ENCODE assay signal across 1 cellular context in the genomic region with DNA sequence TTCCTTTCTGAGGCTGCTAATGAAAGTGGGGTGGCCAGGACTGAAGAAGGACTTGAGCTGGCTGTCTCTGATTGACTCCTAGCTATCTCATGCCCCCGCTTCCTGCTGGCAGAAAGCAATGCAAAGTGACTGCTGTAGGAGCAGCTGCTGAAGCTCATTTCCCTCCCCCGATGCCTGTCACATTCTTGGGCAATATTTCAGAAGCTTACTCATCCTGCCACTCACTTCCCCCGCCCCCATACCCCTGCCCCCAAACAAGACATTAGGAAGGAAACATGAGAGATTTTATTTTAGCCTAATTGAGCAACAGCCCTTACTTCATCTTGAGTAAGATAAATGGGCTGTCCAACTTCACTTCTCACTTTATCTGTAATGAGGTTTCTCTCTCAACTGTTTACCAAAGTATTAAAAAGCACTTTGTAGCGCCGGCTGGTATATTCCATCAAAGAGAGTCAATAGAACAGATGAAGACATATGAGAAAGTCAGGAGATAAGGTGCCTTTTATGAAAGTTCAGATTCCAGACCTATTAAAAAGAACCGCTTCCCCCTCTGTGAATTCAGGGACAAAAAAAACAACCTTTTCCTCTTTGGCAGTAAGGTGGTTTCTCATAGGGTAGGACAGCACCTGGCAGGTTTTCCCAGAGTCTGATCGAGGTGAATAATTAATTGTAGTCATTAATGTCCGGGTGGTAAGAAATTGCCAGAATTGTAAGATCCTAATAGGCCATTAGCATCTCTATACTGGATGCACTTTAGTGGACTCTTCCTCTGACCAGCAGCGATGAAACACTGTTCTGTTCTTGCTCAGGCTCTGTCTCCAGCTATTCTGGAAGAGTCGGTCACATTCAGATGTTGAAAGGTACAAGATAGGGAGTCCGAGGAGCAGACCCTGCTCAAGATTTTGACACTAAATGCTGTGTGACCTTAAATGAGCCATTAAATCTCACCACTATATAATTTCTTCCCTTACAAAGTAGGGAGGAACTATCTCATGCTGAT.
TF ChIP-seq lines count a peak whose summit lies in the region.

No MANE protein-coding gene starts in this region.

TF ChIP-seq in HepG2, 621 proteins besides CTCF, POLR2A, EP300 and RAD21 (continued from another document and continues in another):
- TF ChIP-seq ZNF652 (CRISPR knock-in tag; IDR thresholded peaks at IDR 0.05; ENCODE audit: borderline replicate concordance, low read depth) = no peak
- TF ChIP-seq U2AF2 (IDR thresholded peaks at IDR 0.05; ENCODE audit: low read depth, low read length) = no peak
- peak; percentile 80; the same call in 1 of the 2 replicates for TF ChIP-seq SOX5 (CRISPR knock-in tag; IDR thresholded peaks at IDR 0.05; ENCODE audit: borderline replicate concordance)
- TF ChIP-seq, protein P1, sequence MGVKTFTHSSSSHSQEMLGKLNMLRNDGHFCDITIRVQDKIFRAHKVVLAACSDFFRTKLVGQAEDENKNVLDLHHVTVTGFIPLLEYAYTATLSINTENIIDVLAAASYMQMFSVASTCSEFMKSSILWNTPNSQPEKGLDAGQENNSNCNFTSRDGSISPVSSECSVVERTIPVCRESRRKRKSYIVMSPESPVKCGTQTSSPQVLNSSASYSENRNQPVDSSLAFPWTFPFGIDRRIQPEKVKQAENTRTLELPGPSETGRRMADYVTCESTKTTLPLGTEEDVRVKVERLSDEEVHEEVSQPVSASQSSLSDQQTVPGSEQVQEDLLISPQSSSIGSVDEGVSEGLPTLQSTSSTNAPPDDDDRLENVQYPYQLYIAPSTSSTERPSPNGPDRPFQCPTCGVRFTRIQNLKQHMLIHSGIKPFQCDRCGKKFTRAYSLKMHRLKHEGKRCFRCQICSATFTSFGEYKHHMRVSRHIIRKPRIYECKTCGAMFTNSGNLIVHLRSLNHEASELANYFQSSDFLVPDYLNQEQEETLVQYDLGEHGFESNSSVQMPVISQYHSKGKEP (CRISPR knock-in tag; IDR thresholded peaks at IDR 0.05) = no peak
- peak; percentile 78 for TF ChIP-seq HNRNPK (IDR thresholded peaks at IDR 0.05; ENCODE audit: low read depth, low read length, poor library complexity, severe bottlenecking)
- TF ChIP-seq ZNF317 (CRISPR knock-in tag; IDR thresholded peaks at IDR 0.05) = peak; percentile 70
- TF ChIP-seq, protein P2, sequence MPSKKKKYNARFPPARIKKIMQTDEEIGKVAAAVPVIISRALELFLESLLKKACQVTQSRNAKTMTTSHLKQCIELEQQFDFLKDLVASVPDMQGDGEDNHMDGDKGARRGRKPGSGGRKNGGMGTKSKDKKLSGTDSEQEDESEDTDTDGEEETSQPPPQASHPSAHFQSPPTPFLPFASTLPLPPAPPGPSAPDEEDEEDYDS (CRISPR knock-in tag; IDR thresholded peaks at IDR 0.05) = no peak
- TF ChIP-seq, protein P3, sequence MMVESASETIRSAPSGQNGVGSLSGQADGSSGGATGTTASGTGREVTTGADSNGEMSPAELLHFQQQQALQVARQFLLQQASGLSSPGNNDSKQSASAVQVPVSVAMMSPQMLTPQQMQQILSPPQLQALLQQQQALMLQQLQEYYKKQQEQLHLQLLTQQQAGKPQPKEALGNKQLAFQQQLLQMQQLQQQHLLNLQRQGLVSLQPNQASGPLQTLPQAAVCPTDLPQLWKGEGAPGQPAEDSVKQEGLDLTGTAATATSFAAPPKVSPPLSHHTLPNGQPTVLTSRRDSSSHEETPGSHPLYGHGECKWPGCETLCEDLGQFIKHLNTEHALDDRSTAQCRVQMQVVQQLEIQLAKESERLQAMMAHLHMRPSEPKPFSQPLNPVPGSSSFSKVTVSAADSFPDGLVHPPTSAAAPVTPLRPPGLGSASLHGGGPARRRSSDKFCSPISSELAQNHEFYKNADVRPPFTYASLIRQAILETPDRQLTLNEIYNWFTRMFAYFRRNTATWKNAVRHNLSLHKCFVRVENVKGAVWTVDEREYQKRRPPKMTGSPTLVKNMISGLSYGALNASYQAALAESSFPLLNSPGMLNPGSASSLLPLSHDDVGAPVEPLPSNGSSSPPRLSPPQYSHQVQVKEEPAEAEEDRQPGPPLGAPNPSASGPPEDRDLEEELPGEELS (CRISPR knock-in tag; IDR thresholded peaks at IDR 0.05) = peak; percentile 88
- no peak for TF ChIP-seq MXD4 (CRISPR knock-in tag; IDR thresholded peaks at IDR 0.05)
- 0 out of 2 replicates have a peak, but pooled peaks have one; percentile 37 for TF ChIP-seq ZKSCAN8 (CRISPR knock-in tag; IDR thresholded peaks at IDR 0.05; ENCODE audit: borderline replicate concordance)
- TF ChIP-seq NR3C1 (CRISPR knock-in tag; IDR thresholded peaks at IDR 0.05) = no peak
- TF ChIP-seq, protein P4, sequence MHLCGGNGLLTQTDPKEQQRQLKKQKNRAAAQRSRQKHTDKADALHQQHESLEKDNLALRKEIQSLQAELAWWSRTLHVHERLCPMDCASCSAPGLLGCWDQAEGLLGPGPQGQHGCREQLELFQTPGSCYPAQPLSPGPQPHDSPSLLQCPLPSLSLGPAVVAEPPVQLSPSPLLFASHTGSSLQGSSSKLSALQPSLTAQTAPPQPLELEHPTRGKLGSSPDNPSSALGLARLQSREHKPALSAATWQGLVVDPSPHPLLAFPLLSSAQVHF (CRISPR knock-in tag; IDR thresholded peaks at IDR 0.05) = no peak
- no peak for TF ChIP-seq ZFAT (CRISPR knock-in tag; conservative IDR thresholded peaks at IDR 0.05)
- TF ChIP-seq FOXO1 (CRISPR knock-in tag; IDR thresholded peaks at IDR 0.05) = peak; percentile 55
- TF ChIP-seq, protein P5, sequence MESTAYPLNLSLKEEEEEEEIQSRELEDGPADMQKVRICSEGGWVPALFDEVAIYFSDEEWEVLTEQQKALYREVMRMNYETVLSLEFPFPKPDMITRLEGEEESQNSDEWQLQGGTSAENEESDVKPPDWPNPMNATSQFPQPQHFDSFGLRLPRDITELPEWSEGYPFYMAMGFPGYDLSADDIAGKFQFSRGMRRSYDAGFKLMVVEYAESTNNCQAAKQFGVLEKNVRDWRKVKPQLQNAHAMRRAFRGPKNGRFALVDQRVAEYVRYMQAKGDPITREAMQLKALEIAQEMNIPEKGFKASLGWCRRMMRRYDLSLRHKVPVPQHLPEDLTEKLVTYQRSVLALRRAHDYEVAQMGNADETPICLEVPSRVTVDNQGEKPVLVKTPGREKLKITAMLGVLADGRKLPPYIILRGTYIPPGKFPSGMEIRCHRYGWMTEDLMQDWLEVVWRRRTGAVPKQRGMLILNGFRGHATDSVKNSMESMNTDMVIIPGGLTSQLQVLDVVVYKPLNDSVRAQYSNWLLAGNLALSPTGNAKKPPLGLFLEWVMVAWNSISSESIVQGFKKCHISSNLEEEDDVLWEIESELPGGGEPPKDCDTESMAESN (CRISPR knock-in tag; conservative IDR thresholded peaks at IDR 0.05) = no peak
- TF ChIP-seq ZNF83 (CRISPR knock-in tag; IDR thresholded peaks at IDR 0.05; ENCODE audit: borderline replicate concordance) = no peak
- TF ChIP-seq, protein P6, sequence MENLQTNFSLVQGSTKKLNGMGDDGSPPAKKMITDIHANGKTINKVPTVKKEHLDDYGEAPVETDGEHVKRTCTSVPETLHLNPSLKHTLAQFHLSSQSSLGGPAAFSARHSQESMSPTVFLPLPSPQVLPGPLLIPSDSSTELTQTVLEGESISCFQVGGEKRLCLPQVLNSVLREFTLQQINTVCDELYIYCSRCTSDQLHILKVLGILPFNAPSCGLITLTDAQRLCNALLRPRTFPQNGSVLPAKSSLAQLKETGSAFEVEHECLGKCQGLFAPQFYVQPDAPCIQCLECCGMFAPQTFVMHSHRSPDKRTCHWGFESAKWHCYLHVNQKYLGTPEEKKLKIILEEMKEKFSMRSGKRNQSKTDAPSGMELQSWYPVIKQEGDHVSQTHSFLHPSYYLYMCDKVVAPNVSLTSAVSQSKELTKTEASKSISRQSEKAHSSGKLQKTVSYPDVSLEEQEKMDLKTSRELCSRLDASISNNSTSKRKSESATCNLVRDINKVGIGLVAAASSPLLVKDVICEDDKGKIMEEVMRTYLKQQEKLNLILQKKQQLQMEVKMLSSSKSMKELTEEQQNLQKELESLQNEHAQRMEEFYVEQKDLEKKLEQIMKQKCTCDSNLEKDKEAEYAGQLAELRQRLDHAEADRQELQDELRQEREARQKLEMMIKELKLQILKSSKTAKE (CRISPR knock-in tag; IDR thresholded peaks at IDR 0.05; ENCODE audit: borderline replicate concordance) = peak; percentile 57; the same call in 1 of the 2 replicates
- TF ChIP-seq MAZ (IDR thresholded peaks at IDR 0.05; ENCODE audit: borderline replicate concordance, low read depth, low read length) = no peak
- no peak for TF ChIP-seq MAZ (CRISPR knock-in tag; IDR thresholded peaks at IDR 0.05; ENCODE audit: low read depth)
- no peak for TF ChIP-seq ZNF598 (CRISPR knock-in tag; IDR thresholded peaks at IDR 0.05; ENCODE audit: borderline replicate concordance)
- no peak for TF ChIP-seq ZSCAN21 (CRISPR knock-in tag; IDR thresholded peaks at IDR 0.05; ENCODE audit: borderline replicate concordance)
- TF ChIP-seq ZNF12 (CRISPR knock-in tag; IDR thresholded peaks at IDR 0.05) = peak; percentile 60; the same call in 1 of the 2 replicates
- no peak for TF ChIP-seq MAFK (conservative IDR thresholded peaks at IDR 0.05 in 1 of 2, IDR thresholded peaks at IDR 0.05 in 1 of 2; ENCODE audit: low read length in 2 of 2)
- TF ChIP-seq ARID2 (CRISPR knock-in tag; IDR thresholded peaks at IDR 0.05; ENCODE audit: borderline replicate concordance) = no peak
- TF ChIP-seq POLR2AphosphoS5 (IDR thresholded peaks at IDR 0.05; ENCODE audit: low read depth, low read length) = 0 out of 2 replicates have a peak, but pooled peaks have one; percentile 28
- TF ChIP-seq SALL2 (CRISPR knock-in tag; IDR thresholded peaks at IDR 0.05) = no peak
- TF ChIP-seq ZBTB42 (CRISPR knock-in tag; IDR thresholded peaks at IDR 0.05) = no peak
- no peak for TF ChIP-seq PCBP1 (IDR thresholded peaks at IDR 0.05; ENCODE audit: borderline replicate concordance, low read depth, low read length)
- peak; percentile 73 for TF ChIP-seq MED1 (CRISPR knock-in tag; IDR thresholded peaks at IDR 0.05)
- TF ChIP-seq, protein P7, sequence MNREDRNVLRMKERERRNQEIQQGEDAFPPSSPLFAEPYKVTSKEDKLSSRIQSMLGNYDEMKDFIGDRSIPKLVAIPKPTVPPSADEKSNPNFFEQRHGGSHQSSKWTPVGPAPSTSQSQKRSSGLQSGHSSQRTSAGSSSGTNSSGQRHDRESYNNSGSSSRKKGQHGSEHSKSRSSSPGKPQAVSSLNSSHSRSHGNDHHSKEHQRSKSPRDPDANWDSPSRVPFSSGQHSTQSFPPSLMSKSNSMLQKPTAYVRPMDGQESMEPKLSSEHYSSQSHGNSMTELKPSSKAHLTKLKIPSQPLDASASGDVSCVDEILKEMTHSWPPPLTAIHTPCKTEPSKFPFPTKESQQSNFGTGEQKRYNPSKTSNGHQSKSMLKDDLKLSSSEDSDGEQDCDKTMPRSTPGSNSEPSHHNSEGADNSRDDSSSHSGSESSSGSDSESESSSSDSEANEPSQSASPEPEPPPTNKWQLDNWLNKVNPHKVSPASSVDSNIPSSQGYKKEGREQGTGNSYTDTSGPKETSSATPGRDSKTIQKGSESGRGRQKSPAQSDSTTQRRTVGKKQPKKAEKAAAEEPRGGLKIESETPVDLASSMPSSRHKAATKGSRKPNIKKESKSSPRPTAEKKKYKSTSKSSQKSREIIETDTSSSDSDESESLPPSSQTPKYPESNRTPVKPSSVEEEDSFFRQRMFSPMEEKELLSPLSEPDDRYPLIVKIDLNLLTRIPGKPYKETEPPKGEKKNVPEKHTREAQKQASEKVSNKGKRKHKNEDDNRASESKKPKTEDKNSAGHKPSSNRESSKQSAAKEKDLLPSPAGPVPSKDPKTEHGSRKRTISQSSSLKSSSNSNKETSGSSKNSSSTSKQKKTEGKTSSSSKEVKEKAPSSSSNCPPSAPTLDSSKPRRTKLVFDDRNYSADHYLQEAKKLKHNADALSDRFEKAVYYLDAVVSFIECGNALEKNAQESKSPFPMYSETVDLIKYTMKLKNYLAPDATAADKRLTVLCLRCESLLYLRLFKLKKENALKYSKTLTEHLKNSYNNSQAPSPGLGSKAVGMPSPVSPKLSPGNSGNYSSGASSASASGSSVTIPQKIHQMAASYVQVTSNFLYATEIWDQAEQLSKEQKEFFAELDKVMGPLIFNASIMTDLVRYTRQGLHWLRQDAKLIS (CRISPR knock-in tag; IDR thresholded peaks at IDR 0.05) = no peak
- TF ChIP-seq YY1 (IDR thresholded peaks at IDR 0.05; ENCODE audit: insufficient read depth, insufficient replicate concordance, low read depth, low read length) = peak; percentile 21
- TF ChIP-seq, protein P8, sequence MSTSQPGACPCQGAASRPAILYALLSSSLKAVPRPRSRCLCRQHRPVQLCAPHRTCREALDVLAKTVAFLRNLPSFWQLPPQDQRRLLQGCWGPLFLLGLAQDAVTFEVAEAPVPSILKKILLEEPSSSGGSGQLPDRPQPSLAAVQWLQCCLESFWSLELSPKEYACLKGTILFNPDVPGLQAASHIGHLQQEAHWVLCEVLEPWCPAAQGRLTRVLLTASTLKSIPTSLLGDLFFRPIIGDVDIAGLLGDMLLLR (CRISPR knock-in tag; IDR thresholded peaks at IDR 0.05) = no peak
- TF ChIP-seq NR2C2 (CRISPR knock-in tag; IDR thresholded peaks at IDR 0.05; ENCODE audit: borderline replicate concordance) = no peak
- no peak for TF ChIP-seq ZNF431 (CRISPR knock-in tag; IDR thresholded peaks at IDR 0.05; ENCODE audit: borderline replicate concordance, low read depth)
- TF ChIP-seq ZNF788 (CRISPR knock-in tag; IDR thresholded peaks at IDR 0.05; ENCODE audit: borderline replicate concordance) = no peak; the same call in 1 of the 2 replicates
- no peak for TF ChIP-seq ZNF274 (CRISPR knock-in tag; IDR thresholded peaks at IDR 0.05)
- TF ChIP-seq, protein P9, sequence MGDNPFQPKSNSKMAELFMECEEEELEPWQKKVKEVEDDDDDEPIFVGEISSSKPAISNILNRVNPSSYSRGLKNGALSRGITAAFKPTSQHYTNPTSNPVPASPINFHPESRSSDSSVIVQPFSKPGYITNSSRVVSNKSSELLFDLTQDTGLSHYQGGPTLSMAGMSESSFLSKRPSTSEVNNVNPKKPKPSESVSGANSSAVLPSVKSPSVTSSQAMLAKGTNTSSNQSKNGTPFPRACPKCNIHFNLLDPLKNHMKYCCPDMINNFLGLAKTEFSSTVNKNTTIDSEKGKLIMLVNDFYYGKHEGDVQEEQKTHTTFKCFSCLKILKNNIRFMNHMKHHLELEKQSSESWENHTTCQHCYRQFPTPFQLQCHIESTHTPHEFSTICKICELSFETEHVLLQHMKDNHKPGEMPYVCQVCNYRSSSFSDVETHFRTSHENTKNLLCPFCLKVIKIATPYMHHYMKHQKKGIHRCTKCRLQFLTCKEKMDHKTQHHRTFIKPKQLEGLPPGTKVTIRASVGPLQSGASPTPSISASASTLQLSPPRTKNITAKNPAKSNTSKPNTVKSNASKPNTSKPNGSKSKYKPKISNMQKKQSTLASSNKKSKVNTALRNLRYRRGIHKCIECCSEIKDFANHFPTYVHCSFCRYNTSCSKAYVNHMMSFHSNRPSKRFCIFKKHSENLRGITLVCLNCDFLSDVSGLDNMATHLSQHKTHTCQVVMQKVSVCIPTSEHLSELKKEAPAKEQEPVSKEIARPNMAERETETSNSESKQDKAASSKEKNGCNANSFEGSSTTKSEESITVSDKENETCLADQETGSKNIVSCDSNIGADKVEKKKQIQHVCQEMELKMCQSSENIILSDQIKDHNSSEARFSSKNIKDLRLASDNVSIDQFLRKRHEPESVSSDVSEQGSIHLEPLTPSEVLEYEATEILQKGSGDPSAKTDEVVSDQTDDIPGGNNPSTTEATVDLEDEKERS (CRISPR knock-in tag; IDR thresholded peaks at IDR 0.05) = no peak
- TF ChIP-seq TAF1 (CRISPR knock-in tag; IDR thresholded peaks at IDR 0.05) = peak; percentile 51; the same call in 1 of the 2 replicates
- TF ChIP-seq, protein P10, sequence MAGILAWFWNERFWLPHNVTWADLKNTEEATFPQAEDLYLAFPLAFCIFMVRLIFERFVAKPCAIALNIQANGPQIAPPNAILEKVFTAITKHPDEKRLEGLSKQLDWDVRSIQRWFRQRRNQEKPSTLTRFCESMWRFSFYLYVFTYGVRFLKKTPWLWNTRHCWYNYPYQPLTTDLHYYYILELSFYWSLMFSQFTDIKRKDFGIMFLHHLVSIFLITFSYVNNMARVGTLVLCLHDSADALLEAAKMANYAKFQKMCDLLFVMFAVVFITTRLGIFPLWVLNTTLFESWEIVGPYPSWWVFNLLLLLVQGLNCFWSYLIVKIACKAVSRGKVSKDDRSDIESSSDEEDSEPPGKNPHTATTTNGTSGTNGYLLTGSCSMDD (CRISPR knock-in tag; IDR thresholded peaks at IDR 0.05) = no peak
- TF ChIP-seq EEA1 (CRISPR knock-in tag; IDR thresholded peaks at IDR 0.05; ENCODE audit: borderline replicate concordance) = no peak
